ENCODE assay signal across 10 cellular contexts in the genomic region with DNA sequence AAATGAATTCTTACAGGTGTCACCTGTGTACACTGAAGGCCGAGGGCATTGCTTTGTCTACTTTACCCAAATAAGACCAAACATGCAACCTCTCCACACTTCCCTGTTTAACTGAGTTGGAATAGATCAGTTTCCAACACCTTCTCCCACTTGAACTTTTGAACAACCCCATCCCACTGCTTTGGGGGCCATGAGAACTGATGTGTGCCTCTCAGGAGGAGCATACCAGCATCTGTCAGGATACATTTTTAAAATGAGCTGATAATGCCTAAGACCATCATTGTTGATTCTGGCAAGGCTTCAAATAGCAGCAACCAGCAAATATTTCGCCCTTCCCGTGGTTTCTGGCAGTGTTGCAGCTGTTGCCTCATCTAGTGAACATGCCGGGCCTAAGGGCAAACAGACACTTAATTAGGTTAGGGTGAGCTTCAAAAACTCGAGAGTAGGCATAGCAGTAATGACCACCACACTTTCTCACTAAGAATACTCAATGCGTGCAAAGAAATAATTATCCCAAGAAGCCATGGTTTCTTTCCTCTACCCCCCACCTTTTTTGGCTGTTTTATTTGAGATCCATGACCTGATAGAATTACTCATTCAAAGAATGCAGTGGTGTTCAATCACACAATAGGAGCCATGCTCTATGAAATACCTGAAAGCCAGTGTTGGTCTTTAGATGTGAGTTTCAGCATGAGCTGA.
DNase-seq lines count a peak whose midpoint lies in the region; ATAC-seq and TF ChIP-seq lines count a peak whose summit lies in the region.
"Had no signal": no experiment of that assay in that cellular context is flagged by ENCODE, and none has a peak within 500 bp of the region (broad histone marks: within the 10 kb centered on the region; RNA-seq: fewer than 3 reads in every experiment).

No MANE protein-coding gene starts in this region.

- no peaks in the 10 kb centered on the region for H3K36me3 ChIP-seq in WERI-Rb-1

- no peak overlapping the region for H3K4me3 ChIP-seq in WERI-Rb-1 (ENCODE audit: low read depth, low read length)

- H3K9me3 ChIP-seq in WERI-Rb-1 (ENCODE audit: severe bottlenecking): no peaks in the 10 kb centered on the region

- no peaks in the 10 kb centered on the region for H3K27me3 ChIP-seq in WERI-Rb-1 (ENCODE audit: insufficient read depth, low read depth, severe bottlenecking)

- in situ Hi-C loops in T47D (cut with HindIII; ENCODE audit: low pct_unique_long_range_greater_than_20kb, low sequenced_read_pairs): no loop called here

- DNase-seq in GM03348 (ENCODE audit: low spot score): peak; percentile 77
- DNase-seq in NCI-H2081 (lab: John Stamatoyannopoulos, UW): peak; percentile 40 to 78
- peak; percentile 30 to 95 for DNase-seq in T47D (ENCODE audit: low read depth in 1 of 2, low spot score in 1 of 2)
- no peak for DNase-seq in omental fat pad (ENCODE audit: low spot score)
- DNase-seq in GM20000 (ENCODE audit: low spot score): no peak
- no peak for DNase-seq in WERI-Rb-1
- DNase-seq: activated naive CD8-positive, alpha-beta T cell treated with anti-CD3 and anti-CD28 coated beads, Interleukin-2, amount 10 ng/mL, durations not matched to agents 7 days and 5 days; stimulated activated naive CD4-positive, alpha-beta T cell had no signal

- ATAC-seq in omental fat pad (ENCODE audit: low FRiP score) (peak; percentile 80), HG03175 (IDR thresholded peaks at IDR 0.05; ENCODE audit: unreplicated experiment) (no peak), HG02885 (IDR thresholded peaks at IDR 0.05; ENCODE audit: poor library complexity, unreplicated experiment) (no peak)

- no peak for TF ChIP-seq CTCF in omental fat pad (IDR thresholded peaks at IDR 0.05)
- no peak for TF ChIP-seq CTCF in GM20000 (IDR thresholded peaks at IDR 0.05; ENCODE audit: extremely low read depth, missing control alignments)
- no peak for TF ChIP-seq CTCF in WERI-Rb-1 (IDR thresholded peaks at IDR 0.05; ENCODE audit: low read depth, low read length)

- H3K27ac ChIP-seq in WERI-Rb-1: no peak overlapping the region

Comparison
In these comparisons a context has a peak if more than half of its experiments do, and no peak if none do; other contexts are left out.
1. DNase-seq: peak in GM03348 (single experiment), NCI-H2081 (2 of 2) and T47D (2 of 2); none in omental fat pad (single experiment), GM20000 (single experiment) and WERI-Rb-1 (single experiment).